Comparison of ENCODE assay signal across 32 cellular contexts in genomic region chr5:114210662-114211061, GRCh38.
"Had no signal": no experiment of that assay in that cellular context is flagged by ENCODE, and none has a peak within 500 bp of the region (broad histone marks: within the 10 kb centered on the region; RNA-seq: fewer than 3 reads in every experiment).

No MANE protein-coding gene starts in this region.

- H3K27ac ChIP-seq: adrenal gland, ascending aorta, body of pancreas, brain microvascular endothelial cell, breast epithelium, cardiac muscle cell had no signal

- H3K4me1 ChIP-seq: adrenal gland, ascending aorta, breast epithelium had no signal

- H3K36me3 ChIP-seq: adrenal gland, ascending aorta, brain microvascular endothelial cell, breast epithelium, cardiac muscle cell had no signal

- H3K4me3 ChIP-seq: adrenal gland, ascending aorta, body of pancreas, breast epithelium, cardiac muscle cell had no signal

- DNase-seq: activated effector memory CD4-positive, alpha-beta T cell treated with anti-CD3 and anti-CD28 coated beads, Interleukin-2, amount 50 U/mL, for 16 hours; activated effector memory CD4-positive, alpha-beta T cell treated with Interleukin-2 at 50 U/mL for 16 hours; activated gamma-delta T cell; activated gamma-delta T cell treated with Interleukin-2 at 50 U/mL for 16 hours; activated naive CD4-positive, alpha-beta T cell; activated naive CD4-positive, alpha-beta T cell treated with anti-CD3 and anti-CD28 coated beads for 36 hours; activated naive CD4-positive, alpha-beta T cell treated with anti-CD3 and anti-CD28 coated beads, Interleukin-2, amount 10 ng/mL, durations not matched to agents 7 days and 5 days; activated naive CD4-positive, alpha-beta T cell treated with anti-CD3 and anti-CD28 coated beads, Interleukin-2, amount 50 U/mL, for 16 hours; activated naive CD4-positive, alpha-beta T cell treated with Interleukin-2 at 50 U/mL for 16 hours; activated naive CD8-positive, alpha-beta T cell treated with anti-CD3 and anti-CD28 coated beads for 36 hours; activated naive CD8-positive, alpha-beta T cell treated with anti-CD3 and anti-CD28 coated beads, Interleukin-2, amount 10 ng/mL, durations not matched to agents 7 days and 5 days; activated naive CD8-positive, alpha-beta T cell treated with anti-CD3 and anti-CD28 coated beads, Interleukin-2, amount 50 U/mL, for 24 hours; activated T-cell treated with anti-CD3 and anti-CD28 coated beads, Interleukin-2, amount 50 U/mL, for 1 hour; activated T-cell treated with anti-CD3 and anti-CD28 coated beads, Interleukin-2, amount 50 U/mL, for 24 hours; activated T-cell treated with anti-CD3 and anti-CD28 coated beads, Interleukin-2, amount 50 U/mL, for 4 hours; activated T-cell treated with anti-CD3 and anti-CD28 coated beads, Interleukin-2, amount 50 U/mL, for 48 hours; activated T-cell treated with anti-CD3 and anti-CD28 coated beads, Interleukin-2, amount 50 U/mL, for 72 hours; adrenal gland; amniotic stem cell; amygdala; anterior cingulate cortex; aorta; body of pancreas; brain microvascular endothelial cell; caudate nucleus; central memory CD4-positive, alpha-beta T cell; cerebellar nuclear complex had no signal

- ATAC-seq: activated naive CD4-positive, alpha-beta T cell treated with anti-CD3 and anti-CD28 coated beads, Interleukin-2, amount 50 U/mL, for 72 hours; activated naive CD8-positive, alpha-beta T cell treated with anti-CD3 and anti-CD28 coated beads, Interleukin-2, amount 50 U/mL, for 24 hours; activated T-cell treated with anti-CD3 and anti-CD28 coated beads, Interleukin-2, amount 50 U/mL, for 4 hours; activated T-cell treated with anti-CD3 and anti-CD28 coated beads, Interleukin-2, amount 50 U/mL, for 72 hours; activated T-helper 17 cell treated with anti-CD3 and anti-CD28 coated beads, Interleukin-2, amount 50 U/mL, for 72 hours; body of pancreas had no signal

- H3K27me3 ChIP-seq: adrenal gland, ascending aorta, body of pancreas, brain microvascular endothelial cell, breast epithelium, cardiac muscle cell had no signal

- H3K9me3 ChIP-seq: adrenal gland, ascending aorta, body of pancreas, breast epithelium had no signal
